ENCODE assay signal across 8 cellular contexts in genomic region chr11:120339394-120339890, GRCh38. TPM values are rescaled to one million over a fixed set of nuclear protein-coding genes. Genes with fewer than 3 reads are reported as not detected.
DNase-seq lines count a peak whose midpoint lies in the region; ATAC-seq and TF ChIP-seq lines count a peak whose summit lies in the region.

No MANE protein-coding gene starts in this region.

- H3K79me2 ChIP-seq in SK-N-SH (ENCODE audit: insufficient read depth), result peaks cover 80% of the 10 kb centered on the region

- H3K4me1 ChIP-seq in SK-N-SH (ENCODE audit: control insufficient read depth in 1 of 2, insufficient read depth in 2 of 2, low read depth in 1 of 2, low read length in 1 of 2), result peaks cover 15 to 22% of the 10 kb centered on the region in 2 experiments

- H3K4me2 ChIP-seq in SK-N-SH, result peak overlapping the region; percentile 92

- no peak for TF ChIP-seq EP300 in SK-N-SH (IDR thresholded peaks at IDR 0.05; ENCODE audit: borderline replicate concordance in 1 of 2, low read depth in 1 of 2, low read length in 1 of 2)

- H3K4me3 ChIP-seq in SK-N-SH (ENCODE audit: low read depth in 2 of 2, low read length in 1 of 2), result peak overlapping the region; percentile 91 to 93

- peak overlapping the region; percentile 43 to 84; a peak in 3 of 4 replicates for H3K27ac ChIP-seq in SK-N-SH (ENCODE audit: low read depth in 2 of 2, low read length in 1 of 2)

- H3K36me3 ChIP-seq in SK-N-SH (replicated peaks in 1 of 2; ENCODE audit: control insufficient read depth in 1 of 2, insufficient read depth in 2 of 2, low read length in 1 of 2), result no peaks in the 10 kb centered on the region

- no peak for TF ChIP-seq RAD21 in SK-N-SH (IDR thresholded peaks at IDR 0.05; ENCODE audit: low read length)

- no peak overlapping the region for H2AFZ ChIP-seq in SK-N-SH (ENCODE audit: low read depth)

- CTCF ChIA-PET in SK-N-SH (lab: Yijun Ruan, JAX), result interaction anchor here (1.0 to 1.6 kb wide), 5 partner anchors 10 to 855 kb away, joined by 3 to 4 read pairs (median 3); partner anchors contain the start of gene GRIK4

- H3K9me3 ChIP-seq in SK-N-SH, result 0 out of 2 replicates have a peak, but pooled peaks cover 5% of the 10 kb centered on the region

- TF ChIP-seq CTCF in SK-N-SH (IDR thresholded peaks at IDR 0.05), result no peak

- H3K27me3 ChIP-seq in SK-N-SH (ENCODE audit: insufficient read depth), result no peaks in the 10 kb centered on the region

- peaks cover 28% of the 10 kb centered on the region for H3F3A ChIP-seq in SK-N-SH (replicated peaks; ENCODE audit: insufficient read depth)

- peaks cover 75% of the 10 kb centered on the region for H4K20me1 ChIP-seq in SK-N-SH (ENCODE audit: insufficient read depth)

- ATAC-seq in GM21528 (IDR thresholded peaks at IDR 0.05; ENCODE audit: low FRiP score, unreplicated experiment) (no peak), GM21717 (IDR thresholded peaks at IDR 0.05; ENCODE audit: unreplicated experiment) (no peak), HG03378 (IDR thresholded peaks at IDR 0.05; ENCODE audit: unreplicated experiment) (no peak)

- DNase-seq in ELR (ENCODE audit: low read depth) (peak; percentile 43), SK-N-SH (peak; percentile 51), head of caudate nucleus (peak in 32 of 42 donors; percentile 16 to 80 (median 46)), pons (ENCODE audit: low spot score) (peak; percentile 91), SHP77 treated with DMSO at 0.1 percent for 48 hours (lab: John Stamatoyannopoulos, UW) (no peak)

- intact Hi-C loops in head of caudate nucleus (cut with DNase I), result loop anchor here (5.0 to 10.0 kb wide), 2 partner anchors 45 to 173 kb away; partner anchors contain the start of gene GRIK4

- H3K9me2 ChIP-seq in SK-N-SH, result no peaks in the 10 kb centered on the region

- POLR2A ChIA-PET in SK-N-SH (lab: Yijun Ruan, JAX), result no interaction called here

- H3K9ac ChIP-seq in SK-N-SH, result peak overlapping the region; percentile 92; the same call in 1 of the 2 replicates

- 33% methylated on average over 6 of the region's 6 CpGs for WGBS in SK-N-SH (ENCODE audit: low lambda C conversion rate)

TF ChIP-seq in SK-N-SH, 30 proteins besides CTCF, POLR2A, EP300 and RAD21 (continues in another document):
- TF ChIP-seq MEF2A (IDR thresholded peaks at IDR 0.05; ENCODE audit: borderline replicate concordance, low read depth) (no peak), USF2 (IDR thresholded peaks at IDR 0.05; ENCODE audit: borderline replicate concordance, low read depth, low read length) (no peak), TAF1 (IDR thresholded peaks at IDR 0.05; ENCODE audit: borderline replicate concordance, low read depth, low read length) (no peak), ZBTB33 (IDR thresholded peaks at IDR 0.05; ENCODE audit: borderline replicate concordance, low read depth) (no peak), SIN3A (IDR thresholded peaks at IDR 0.05; ENCODE audit: borderline replicate concordance, low read depth, low read length) (peak; percentile 32; the same call in 1 of the 2 replicates), JUND (IDR thresholded peaks at IDR 0.05) (no peak), NFIC (IDR thresholded peaks at IDR 0.05; ENCODE audit: borderline replicate concordance) (no peak), NRF1 (IDR thresholded peaks at IDR 0.05; ENCODE audit: low read depth, low read length) (no peak), EZH2phosphoT487 (IDR thresholded peaks at IDR 0.05; ENCODE audit: borderline replicate concordance, low read depth) (no peak), SMC3 (IDR thresholded peaks at IDR 0.05; ENCODE audit: low read depth, low read length) (no peak), USF1 (IDR thresholded peaks at IDR 0.05; ENCODE audit: borderline replicate concordance, low read depth) (no peak), PBX3 (IDR thresholded peaks at IDR 0.05) (no peak), MXI1 (IDR thresholded peaks at IDR 0.05; ENCODE audit: low read depth, low read length) (peak; percentile 92), GATA2 (CRISPR knock-in tag; IDR thresholded peaks at IDR 0.05) (peak; percentile 46; the same call in 1 of the 2 replicates), IRF3 (IDR thresholded peaks at IDR 0.05; ENCODE audit: low read depth, low read length) (no peak), CHD2 (IDR thresholded peaks at IDR 0.05; ENCODE audit: low read length, partially characterized antibody) (no peak), TCF12 (IDR thresholded peaks at IDR 0.05) (no peak), POLR2AphosphoS5 (IDR thresholded peaks at IDR 0.05; ENCODE audit: low read depth, low read length) (no peak), RCOR1 (IDR thresholded peaks at IDR 0.05; ENCODE audit: low read length) (peak; percentile 40; the same call in 1 of the 2 replicates), RXRA (IDR thresholded peaks at IDR 0.05; ENCODE audit: borderline replicate concordance, low read depth) (no peak), FOSL2 (IDR thresholded peaks at IDR 0.05; ENCODE audit: borderline replicate concordance, low read depth) (no peak), MAX (IDR thresholded peaks at IDR 0.05; ENCODE audit: low read depth) (no peak), FOXM1 (IDR thresholded peaks at IDR 0.05; ENCODE audit: low read depth) (no peak)

RNA-seq across cellular contexts. Expression of gene ARHGEF12, which starts 3.2 kb away (rescaled TPM):
- 12.3 and 15.9 TPM in 2 replicates for polyA plus RNA-seq in SK-N-SH (2012; rRNA removed)
- polyA plus RNA-seq in SK-N-SH (2012; cell fraction: cytosol; rRNA removed), result 20.8 and 21.6 TPM in 2 replicates
- 12.4 and 23.6 TPM in 2 replicates for polyA plus RNA-seq in SK-N-SH (2012; cell fraction: nucleus; rRNA removed)

RNA-seq across cellular contexts. Expression of gene TLCD5, which starts 14.3 kb away (rescaled TPM):
- 12.7 and 18.7 TPM in 2 replicates for polyA plus RNA-seq in SK-N-SH (2012; rRNA removed)
- 14.6 and 15.1 TPM in 2 replicates for polyA plus RNA-seq in SK-N-SH (2012; cell fraction: cytosol; rRNA removed)
- polyA plus RNA-seq in SK-N-SH (2012; cell fraction: nucleus; rRNA removed), result 23.2 and 40.2 TPM in 2 replicates
